Comparison of ENCODE assay signal across 1 cellular context in genomic region chr3:27484002-27484844, GRCh38.
TF ChIP-seq lines count a peak whose summit lies in the region.

TSS of gene SLC4A7 (minus strand) at chr3:27484384. CDS start at chr3:27484126, 258 bp downstream.

TF ChIP-seq in HEK293, 187 proteins besides CTCF, POLR2A, EP300 and RAD21 (continued from another document):
- 0 out of 2 replicates have a peak, but pooled peaks have one; percentile 36 for TF ChIP-seq ZNF596 (tag by site-specific recombination; IDR thresholded peaks at IDR 0.05)
- TF ChIP-seq KLF17 (tag by site-specific recombination; IDR thresholded peaks at IDR 0.05): no peak
- 0 out of 2 replicates have a peak, but pooled peaks have one; percentile 25 for TF ChIP-seq ZEB2 (tag by site-specific recombination; IDR thresholded peaks at IDR 0.05)
- peak; percentile 31; the same call in 1 of the 2 replicates for TF ChIP-seq EGR2 (tag by site-specific recombination; IDR thresholded peaks at IDR 0.05; ENCODE audit: low read depth)
- TF ChIP-seq ZNF600 (tag by site-specific recombination; IDR thresholded peaks at IDR 0.05): no peak
- no peak for TF ChIP-seq ZNF510 (tag by site-specific recombination; IDR thresholded peaks at IDR 0.05; ENCODE audit: insufficient replicate concordance)
- peak; percentile 69; the same call in 1 of the 2 replicates for TF ChIP-seq PBX3 (CRISPR knock-in tag; IDR thresholded peaks at IDR 0.05)
- TF ChIP-seq ZBTB20 (tag by site-specific recombination; IDR thresholded peaks at IDR 0.05): no peak
- no peak for TF ChIP-seq ZNF366 (tag by site-specific recombination; conservative IDR thresholded peaks at IDR 0.05)
- TF ChIP-seq, protein P1, sequence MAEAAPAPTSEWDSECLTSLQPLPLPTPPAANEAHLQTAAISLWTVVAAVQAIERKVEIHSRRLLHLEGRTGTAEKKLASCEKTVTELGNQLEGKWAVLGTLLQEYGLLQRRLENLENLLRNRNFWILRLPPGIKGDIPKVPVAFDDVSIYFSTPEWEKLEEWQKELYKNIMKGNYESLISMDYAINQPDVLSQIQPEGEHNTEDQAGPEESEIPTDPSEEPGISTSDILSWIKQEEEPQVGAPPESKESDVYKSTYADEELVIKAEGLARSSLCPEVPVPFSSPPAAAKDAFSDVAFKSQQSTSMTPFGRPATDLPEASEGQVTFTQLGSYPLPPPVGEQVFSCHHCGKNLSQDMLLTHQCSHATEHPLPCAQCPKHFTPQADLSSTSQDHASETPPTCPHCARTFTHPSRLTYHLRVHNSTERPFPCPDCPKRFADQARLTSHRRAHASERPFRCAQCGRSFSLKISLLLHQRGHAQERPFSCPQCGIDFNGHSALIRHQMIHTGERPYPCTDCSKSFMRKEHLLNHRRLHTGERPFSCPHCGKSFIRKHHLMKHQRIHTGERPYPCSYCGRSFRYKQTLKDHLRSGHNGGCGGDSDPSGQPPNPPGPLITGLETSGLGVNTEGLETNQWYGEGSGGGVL (tag by site-specific recombination; IDR thresholded peaks at IDR 0.05): no peak
- TF ChIP-seq SP2 (tag by site-specific recombination; IDR thresholded peaks at IDR 0.05): peak; percentile 84
- no peak for TF ChIP-seq ZNF658 (tag by site-specific recombination; IDR thresholded peaks at IDR 0.05)
- peak; percentile 42; the same call in 1 of the 2 replicates for TF ChIP-seq ZNF660 (tag by site-specific recombination; IDR thresholded peaks at IDR 0.05)
- TF ChIP-seq, protein P2, sequence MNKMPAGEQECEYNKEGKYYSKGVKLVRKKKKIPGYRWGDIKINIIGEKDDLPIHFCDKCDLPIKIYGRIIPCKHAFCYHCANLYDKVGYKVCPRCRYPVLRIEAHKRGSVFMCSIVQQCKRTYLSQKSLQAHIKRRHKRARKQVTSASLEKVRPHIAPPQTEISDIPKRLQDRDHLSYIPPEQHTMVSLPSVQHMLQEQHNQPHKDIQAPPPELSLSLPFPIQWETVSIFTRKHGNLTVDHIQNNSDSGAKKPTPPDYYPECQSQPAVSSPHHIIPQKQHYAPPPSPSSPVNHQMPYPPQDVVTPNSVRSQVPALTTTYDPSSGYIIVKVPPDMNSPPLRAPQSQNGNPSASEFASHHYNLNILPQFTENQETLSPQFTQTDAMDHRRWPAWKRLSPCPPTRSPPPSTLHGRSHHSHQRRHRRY (tag by site-specific recombination; IDR thresholded peaks at IDR 0.05): no peak
- TF ChIP-seq ZSCAN18 (tag by site-specific recombination; IDR thresholded peaks at IDR 0.05): no peak
- TF ChIP-seq, protein P3, sequence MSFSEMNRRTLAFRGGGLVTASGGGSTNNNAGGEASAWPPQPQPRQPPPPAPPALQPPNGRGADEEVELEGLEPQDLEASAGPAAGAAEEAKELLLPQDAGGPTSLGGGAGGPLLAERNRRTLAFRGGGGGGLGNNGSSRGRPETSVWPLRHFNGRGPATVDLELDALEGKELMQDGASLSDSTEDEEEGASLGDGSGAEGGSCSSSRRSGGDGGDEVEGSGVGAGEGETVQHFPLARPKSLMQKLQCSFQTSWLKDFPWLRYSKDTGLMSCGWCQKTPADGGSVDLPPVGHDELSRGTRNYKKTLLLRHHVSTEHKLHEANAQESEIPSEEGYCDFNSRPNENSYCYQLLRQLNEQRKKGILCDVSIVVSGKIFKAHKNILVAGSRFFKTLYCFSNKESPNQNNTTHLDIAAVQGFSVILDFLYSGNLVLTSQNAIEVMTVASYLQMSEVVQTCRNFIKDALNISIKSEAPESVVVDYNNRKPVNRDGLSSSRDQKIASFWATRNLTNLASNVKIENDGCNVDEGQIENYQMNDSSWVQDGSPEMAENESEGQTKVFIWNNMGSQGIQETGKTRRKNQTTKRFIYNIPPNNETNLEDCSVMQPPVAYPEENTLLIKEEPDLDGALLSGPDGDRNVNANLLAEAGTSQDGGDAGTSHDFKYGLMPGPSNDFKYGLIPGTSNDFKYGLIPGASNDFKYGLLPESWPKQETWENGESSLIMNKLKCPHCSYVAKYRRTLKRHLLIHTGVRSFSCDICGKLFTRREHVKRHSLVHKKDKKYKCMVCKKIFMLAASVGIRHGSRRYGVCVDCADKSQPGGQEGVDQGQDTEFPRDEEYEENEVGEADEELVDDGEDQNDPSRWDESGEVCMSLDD (tag by site-specific recombination; IDR thresholded peaks at IDR 0.05): no peak
- TF ChIP-seq ZNF76 (tag by site-specific recombination; IDR thresholded peaks at IDR 0.05; ENCODE audit: borderline replicate concordance, low read depth): no peak
- TF ChIP-seq TRIM28 (IDR thresholded peaks at IDR 0.05; ENCODE audit: borderline replicate concordance, low read length): no peak
- no peak for TF ChIP-seq ZNF654 (tag by site-specific recombination; IDR thresholded peaks at IDR 0.05; ENCODE audit: low read depth)
- TF ChIP-seq ZNF561 (tag by site-specific recombination; IDR thresholded peaks at IDR 0.05; ENCODE audit: borderline replicate concordance): 0 out of 2 replicates have a peak, but pooled peaks have one; percentile 44
- TF ChIP-seq ZNF324 (tag by site-specific recombination; IDR thresholded peaks at IDR 0.05): no peak
- TF ChIP-seq PRDM10 (tag by site-specific recombination; IDR thresholded peaks at IDR 0.05): no peak
